Comparison of ENCODE assay signal across 1 cellular context in the genomic region with DNA sequence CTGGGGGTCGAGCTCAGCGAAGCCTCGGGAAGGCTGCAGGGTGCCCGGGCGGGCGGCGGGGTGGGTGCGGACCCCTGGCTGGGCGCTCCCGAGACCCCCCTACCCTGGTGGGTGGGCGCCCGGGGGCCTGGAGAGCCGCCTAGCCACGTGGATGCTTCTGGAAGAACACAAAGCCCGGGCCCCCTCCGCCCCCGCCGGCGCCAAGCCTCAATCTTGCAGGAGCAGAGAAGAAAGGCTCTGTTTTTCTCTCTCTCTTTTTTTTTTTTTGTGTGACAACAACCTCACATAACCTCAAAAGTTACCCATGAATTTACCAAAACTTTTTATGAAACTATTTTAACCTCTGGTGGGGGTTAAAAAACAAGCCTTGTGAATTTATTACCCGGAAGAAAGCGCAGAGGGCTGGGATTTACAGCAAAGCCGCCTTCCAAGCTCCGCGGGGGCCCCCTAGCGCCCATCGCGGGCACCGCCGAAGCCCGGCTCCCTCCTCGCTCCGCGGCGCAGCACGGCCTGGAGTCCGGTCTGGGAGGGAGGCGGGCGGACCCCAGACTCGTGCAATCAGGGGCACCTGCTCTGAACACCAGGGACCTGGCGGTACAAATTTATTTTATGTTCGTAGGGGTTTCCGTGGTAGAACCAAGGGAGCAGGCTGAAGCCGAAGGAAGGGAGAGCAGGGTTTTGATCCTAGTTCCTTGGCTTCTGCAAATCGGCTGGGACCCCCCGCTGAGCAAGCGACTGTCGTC.
TF ChIP-seq lines count a peak whose summit lies in the region.

No MANE protein-coding gene starts in this region.

TF ChIP-seq in HepG2, 621 proteins besides CTCF, POLR2A, EP300 and RAD21 (continued from another document and continues in another):
- TF ChIP-seq PRMT3 (CRISPR knock-in tag; IDR thresholded peaks at IDR 0.05; ENCODE audit: borderline replicate concordance, low read depth), result no peak
- no peak for TF ChIP-seq ZNF891 (CRISPR knock-in tag; IDR thresholded peaks at IDR 0.05)
- TF ChIP-seq ZNF326 (CRISPR knock-in tag; IDR thresholded peaks at IDR 0.05; ENCODE audit: borderline replicate concordance), result no peak
- no peak for TF ChIP-seq SP1 (IDR thresholded peaks at IDR 0.05)
- TF ChIP-seq SP1 (CRISPR knock-in tag; IDR thresholded peaks at IDR 0.05), result no peak
- TF ChIP-seq FIP1L1 (IDR thresholded peaks at IDR 0.05; ENCODE audit: borderline replicate concordance, insufficient read depth, low read depth, low read length), result no peak
- 0 out of 2 replicates have a peak, but pooled peaks have one; percentile 57 for TF ChIP-seq ZNF230 (CRISPR knock-in tag; IDR thresholded peaks at IDR 0.05)
- TF ChIP-seq MTA3 (CRISPR knock-in tag; IDR thresholded peaks at IDR 0.05), result no peak
- TF ChIP-seq HDAC6 (IDR thresholded peaks at IDR 0.05; ENCODE audit: low read depth, low read length), result no peak
- no peak for TF ChIP-seq ZNF552 (CRISPR knock-in tag; IDR thresholded peaks at IDR 0.05; ENCODE audit: borderline replicate concordance)
- TF ChIP-seq ZNF709 (CRISPR knock-in tag; IDR thresholded peaks at IDR 0.05), result no peak
- TF ChIP-seq ZNF775 (CRISPR knock-in tag; IDR thresholded peaks at IDR 0.05; ENCODE audit: borderline replicate concordance), result no peak
- no peak for TF ChIP-seq REL (CRISPR knock-in tag; conservative IDR thresholded peaks at IDR 0.05)
- no peak for TF ChIP-seq CREBL2 (CRISPR knock-in tag; IDR thresholded peaks at IDR 0.05; ENCODE audit: borderline replicate concordance)
- TF ChIP-seq TSC22D2 (CRISPR knock-in tag; IDR thresholded peaks at IDR 0.05; ENCODE audit: borderline replicate concordance), result 0 out of 2 replicates have a peak, but pooled peaks have one; percentile 42
- no peak for TF ChIP-seq ZNF350 (CRISPR knock-in tag; IDR thresholded peaks at IDR 0.05; ENCODE audit: borderline replicate concordance, low read depth)
- TF ChIP-seq SMAD1 (CRISPR knock-in tag; IDR thresholded peaks at IDR 0.05; ENCODE audit: borderline replicate concordance, low read depth), result no peak; the same call in 1 of the 2 replicates
- TF ChIP-seq HNRNPH1 (optimal IDR thresholded peaks at IDR 0.05; ENCODE audit: low read depth, low read length), result no peak
- TF ChIP-seq KLF12 (CRISPR knock-in tag; IDR thresholded peaks at IDR 0.05; ENCODE audit: borderline replicate concordance), result no peak
- no peak for TF ChIP-seq ZNF550 (CRISPR knock-in tag; IDR thresholded peaks at IDR 0.05; ENCODE audit: borderline replicate concordance)
- TF ChIP-seq ZNF816 (CRISPR knock-in tag; IDR thresholded peaks at IDR 0.05; ENCODE audit: borderline replicate concordance), result no peak
- TF ChIP-seq SUZ12 (IDR thresholded peaks at IDR 0.05; ENCODE audit: low read depth, low read length), result 0 out of 2 replicates have a peak, but pooled peaks have one; percentile 21
- peak; percentile 40; the same call in 1 of the 2 replicates for TF ChIP-seq KAT8 (CRISPR knock-in tag; IDR thresholded peaks at IDR 0.05)
- TF ChIP-seq RFX3 (CRISPR knock-in tag; IDR thresholded peaks at IDR 0.05), result no peak
- peak; percentile 45; the same call in 1 of the 2 replicates for TF ChIP-seq FOXO1 (CRISPR knock-in tag; IDR thresholded peaks at IDR 0.05)
- TF ChIP-seq ZKSCAN5 (CRISPR knock-in tag; IDR thresholded peaks at IDR 0.05), result no peak
- TF ChIP-seq ZNF83 (CRISPR knock-in tag; IDR thresholded peaks at IDR 0.05; ENCODE audit: borderline replicate concordance), result no peak
- TF ChIP-seq FOXJ3 (CRISPR knock-in tag; IDR thresholded peaks at IDR 0.05; ENCODE audit: borderline replicate concordance), result no peak
- no peak for TF ChIP-seq MYC (CRISPR knock-in tag; IDR thresholded peaks at IDR 0.05; ENCODE audit: borderline replicate concordance)
- no peak for TF ChIP-seq HDAC2 (CRISPR knock-in tag; IDR thresholded peaks at IDR 0.05)
- TF ChIP-seq TBL1XR1 (IDR thresholded peaks at IDR 0.05; ENCODE audit: borderline replicate concordance, low read length, partially characterized antibody), result no peak
- TF ChIP-seq, protein P1, sequence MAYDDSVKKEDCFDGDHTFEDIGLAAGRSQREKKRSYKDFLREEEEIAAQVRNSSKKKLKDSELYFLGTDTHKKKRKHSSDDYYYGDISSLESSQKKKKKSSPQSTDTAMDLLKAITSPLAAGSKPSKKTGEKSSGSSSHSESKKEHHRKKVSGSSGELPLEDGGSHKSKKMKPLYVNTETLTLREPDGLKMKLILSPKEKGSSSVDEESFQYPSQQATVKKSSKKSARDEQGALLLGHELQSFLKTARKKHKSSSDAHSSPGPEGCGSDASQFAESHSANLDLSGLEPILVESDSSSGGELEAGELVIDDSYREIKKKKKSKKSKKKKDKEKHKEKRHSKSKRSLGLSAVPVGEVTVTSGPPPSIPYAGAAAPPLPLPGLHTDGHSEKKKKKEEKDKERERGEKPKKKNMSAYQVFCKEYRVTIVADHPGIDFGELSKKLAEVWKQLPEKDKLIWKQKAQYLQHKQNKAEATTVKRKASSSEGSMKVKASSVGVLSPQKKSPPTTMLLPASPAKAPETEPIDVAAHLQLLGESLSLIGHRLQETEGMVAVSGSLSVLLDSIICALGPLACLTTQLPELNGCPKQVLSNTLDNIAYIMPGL (CRISPR knock-in tag; IDR thresholded peaks at IDR 0.05; ENCODE audit: borderline replicate concordance in 1 of 2, low read depth in 1 of 2), result peak in 1 of 2 experiments; percentile 30; a peak in 1 of 4 replicates
- TF ChIP-seq TGIF2 (CRISPR knock-in tag; IDR thresholded peaks at IDR 0.05), result no peak
- TF ChIP-seq ZSCAN12 (CRISPR knock-in tag; IDR thresholded peaks at IDR 0.05), result no peak
- no peak for TF ChIP-seq ARHGAP35 (CRISPR knock-in tag; IDR thresholded peaks at IDR 0.05; ENCODE audit: borderline replicate concordance)
- TF ChIP-seq AHR (CRISPR knock-in tag; IDR thresholded peaks at IDR 0.05), result 0 out of 2 replicates have a peak, but pooled peaks have one; percentile 34
- TF ChIP-seq ZNF609 (CRISPR knock-in tag; IDR thresholded peaks at IDR 0.05; ENCODE audit: borderline replicate concordance), result no peak
- no peak for TF ChIP-seq IRF9 (CRISPR knock-in tag; IDR thresholded peaks at IDR 0.05; ENCODE audit: borderline replicate concordance)
- TF ChIP-seq ZNF280B (CRISPR knock-in tag; IDR thresholded peaks at IDR 0.05; ENCODE audit: borderline replicate concordance), result peak; percentile 22; the same call in 1 of the 2 replicates
- TF ChIP-seq ZNF792 (CRISPR knock-in tag; IDR thresholded peaks at IDR 0.05), result no peak
- TF ChIP-seq ZNF276 (CRISPR knock-in tag; IDR thresholded peaks at IDR 0.05; ENCODE audit: low read depth), result no peak
- no peak for TF ChIP-seq ZFP62 (CRISPR knock-in tag; IDR thresholded peaks at IDR 0.05)
- TF ChIP-seq, protein P2, sequence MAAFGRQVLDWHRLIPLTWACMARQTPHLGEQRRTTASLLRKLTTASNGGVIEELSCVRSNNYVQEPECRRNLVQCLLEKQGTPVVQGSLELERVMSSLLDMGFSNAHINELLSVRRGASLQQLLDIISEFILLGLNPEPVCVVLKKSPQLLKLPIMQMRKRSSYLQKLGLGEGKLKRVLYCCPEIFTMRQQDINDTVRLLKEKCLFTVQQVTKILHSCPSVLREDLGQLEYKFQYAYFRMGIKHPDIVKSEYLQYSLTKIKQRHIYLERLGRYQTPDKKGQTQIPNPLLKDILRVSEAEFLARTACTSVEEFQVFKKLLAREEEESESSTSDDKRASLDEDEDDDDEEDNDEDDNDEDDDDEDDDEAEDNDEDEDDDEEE (CRISPR knock-in tag; IDR thresholded peaks at IDR 0.05), result no peak
- no peak for TF ChIP-seq PREB (CRISPR knock-in tag; IDR thresholded peaks at IDR 0.05)
- TF ChIP-seq IRF2 (CRISPR knock-in tag; IDR thresholded peaks at IDR 0.05), result peak; percentile 43; the same call in 1 of the 2 replicates
- TF ChIP-seq ZNF737 (CRISPR knock-in tag; IDR thresholded peaks at IDR 0.05; ENCODE audit: borderline replicate concordance), result no peak
- TF ChIP-seq KLF6 (CRISPR knock-in tag; IDR thresholded peaks at IDR 0.05), result no peak
- TF ChIP-seq RBM22 (optimal IDR thresholded peaks at IDR 0.05; ENCODE audit: low read length), result no peak
